In genomic region chr10:26479766-26480492, GRCh38 we compare ENCODE assay signal across 9 cellular contexts. TPM values are rescaled to one million over a fixed set of nuclear protein-coding genes. Genes with fewer than 3 reads are reported as not detected.
A peak's percentile ranks its signal among the peaks of the same experiment; 100 is the strongest.
DNase-seq lines count a peak whose midpoint lies in the region; ATAC-seq and TF ChIP-seq lines count a peak whose summit lies in the region.
"Had no signal": no experiment of that assay in that cellular context is flagged by ENCODE, and none has a peak within 500 bp of the region (broad histone marks: within the 10 kb centered on the region; RNA-seq: fewer than 3 reads in every experiment).

No MANE protein-coding gene starts in this region.

- TF ChIP-seq CTCF in mammary epithelial cell (conservative IDR thresholded peaks at IDR 0.05 in 1 of 2, IDR thresholded peaks at IDR 0.05 in 1 of 2; ENCODE audit: extremely low read depth in 1 of 2, insufficient read depth in 1 of 2, low read depth in 1 of 2, low read length in 2 of 2) = no peak
- TF ChIP-seq CTCF in nephron progenitor cell (IDR thresholded peaks at IDR 0.05) = no peak

- H3K27me3 Mint-ChIP-seq in activated CD8-positive, alpha-beta memory T cell treated with anti-CD3 and anti-CD28 coated beads, Interleukin-2, amount 10 ng/mL, durations not matched to agents 7 days and 5 days = no peaks in the 10 kb centered on the region
- no peaks in the 10 kb centered on the region for H3K27me3 Mint-ChIP-seq in stimulated activated naive CD8-positive, alpha-beta T cell treated with anti-CD3 and anti-CD28 coated beads, Interleukin-15, Interleukin-2, amounts not matched to agents 100 ng/mL and 50 ng/mL, for 24 hours
- H3K27me3 Mint-ChIP-seq in nephron progenitor cell (ENCODE audit: low read depth, poor library complexity) = no peaks in the 10 kb centered on the region

- H3K9me3 ChIP-seq in mammary epithelial cell (replicated peaks; ENCODE audit: insufficient read depth, low read length) = peaks cover 6% of the 10 kb centered on the region

- H3K4me1 ChIP-seq in mammary epithelial cell (ENCODE audit: insufficient read depth, low read length) = no peaks in the 10 kb centered on the region

- no peaks in the 10 kb centered on the region for H3K36me3 ChIP-seq in mammary epithelial cell (ENCODE audit: insufficient read depth, low read length)

- H3K27ac ChIP-seq in mammary epithelial cell (ENCODE audit: insufficient read depth, low read depth, low read length) = no peak overlapping the region

- H3K4me3 Mint-ChIP-seq in activated CD8-positive, alpha-beta memory T cell treated with anti-CD3 and anti-CD28 coated beads, Interleukin-2, amount 10 ng/mL, durations not matched to agents 7 days and 5 days = peak overlapping the region; percentile 57
- peak overlapping the region; percentile 70 for H3K4me3 Mint-ChIP-seq in stimulated activated naive CD8-positive, alpha-beta T cell treated with anti-CD3 and anti-CD28 coated beads, Interleukin-15, Interleukin-2, amounts not matched to agents 100 ng/mL and 50 ng/mL, for 24 hours
- H3K4me3 Mint-ChIP-seq in nephron progenitor cell = no peak overlapping the region

- no peaks in the 10 kb centered on the region for H3K27me3 ChIP-seq in mammary epithelial cell (ENCODE audit: insufficient read depth, low read length)

- in situ Hi-C loops in mammary epithelial cell (cut with MboI; ENCODE audit: low sequenced_read_pairs in 2 of 2) = no loop called here

- peak; percentile 52 for ATAC-seq in activated CD8-positive, alpha-beta memory T cell treated with anti-CD3 and anti-CD28 coated beads, Interleukin-2, amount 10 ng/mL, durations not matched to agents 7 days and 5 days
- peak; percentile 47 for ATAC-seq in HG03378 (IDR thresholded peaks at IDR 0.05; ENCODE audit: unreplicated experiment)

- peaks cover 73% of the 10 kb centered on the region for H3K4me1 Mint-ChIP-seq in activated CD8-positive, alpha-beta memory T cell treated with anti-CD3 and anti-CD28 coated beads, Interleukin-2, amount 10 ng/mL, durations not matched to agents 7 days and 5 days
- H3K4me1 Mint-ChIP-seq in stimulated activated naive CD8-positive, alpha-beta T cell treated with anti-CD3 and anti-CD28 coated beads, Interleukin-15, Interleukin-2, amounts not matched to agents 100 ng/mL and 50 ng/mL, for 24 hours (ENCODE audit: low read depth) = peaks cover 82% of the 10 kb centered on the region
- peaks cover 9% of the 10 kb centered on the region for H3K4me1 Mint-ChIP-seq in nephron progenitor cell

- WGBS in mammary epithelial cell (ENCODE audit: low coverage, missing lambda C conversion rate) = 25% methylated on average over 2 of the region's 6 CpGs

- dilution Hi-C loops in mammary epithelial cell (cut with HindIII; ENCODE audit: low sequenced_read_pairs) = loop anchor here (5.0 kb wide), 1 partner anchor 38 kb away; no protein-coding TSS in a partner anchor

- no peaks in the 10 kb centered on the region for H3K9me3 Mint-ChIP-seq in activated CD8-positive, alpha-beta memory T cell treated with anti-CD3 and anti-CD28 coated beads, Interleukin-2, amount 10 ng/mL, durations not matched to agents 7 days and 5 days (ENCODE audit: low read depth)
- H3K9me3 Mint-ChIP-seq in stimulated activated naive CD8-positive, alpha-beta T cell treated with anti-CD3 and anti-CD28 coated beads, Interleukin-15, Interleukin-2, amounts not matched to agents 100 ng/mL and 50 ng/mL, for 24 hours = no peaks in the 10 kb centered on the region
- H3K9me3 Mint-ChIP-seq in nephron progenitor cell = no peaks in the 10 kb centered on the region

- intact Hi-C loops in mammary epithelial cell (cut with micrococcal nuclease) = no loop called here

- BruUV-seq in mammary epithelial cell (replicated peaks; lab: Mats Ljungman, UMichigan) = no TSS peak

- no peak overlapping the region for H2AFZ ChIP-seq in mammary epithelial cell (ENCODE audit: low read depth, low read length)

- no peak overlapping the region for H3K4me3 ChIP-seq in mammary epithelial cell (replicated peaks in 1 of 3; ENCODE audit: insufficient read depth in 1 of 3, low read depth in 2 of 3, low read length in 3 of 3)

- H3K9ac ChIP-seq in mammary epithelial cell (ENCODE audit: insufficient read depth, low read length) = no peak overlapping the region

- DNase-seq in activated CD8-positive, alpha-beta memory T cell treated with anti-CD3 and anti-CD28 coated beads, Interleukin-2, amount 10 ng/mL, durations not matched to agents 7 days and 5 days = peak; percentile 72
- no peak for DNase-seq in activated CD8-positive, alpha-beta memory T cell treated with anti-CD3 and anti-CD28 coated beads, Interleukin-2, amount 50 U/mL, for 48 hours
- DNase-seq in activated T-cell treated with anti-CD3 and anti-CD28 coated beads, Interleukin-2, amount 50 U/mL, for 48 hours = peak; percentile 53 to 56
- DNase-seq in hippocampal formation (lab: John Stamatoyannopoulos, UW) = no peak
- no peak for DNase-seq in mammary epithelial cell
- DNase-seq in nephron progenitor cell = no peak
- DNase-seq: glutamatergic neuron had no signal

- no peak overlapping the region for H3K4me2 ChIP-seq in mammary epithelial cell (ENCODE audit: insufficient read depth, low read depth, low read length)

- CTCF ChIA-PET in activated CD8-positive, alpha-beta memory T cell treated with anti-CD3 and anti-CD28 coated beads, Interleukin-2, amount 10 ng/mL, durations not matched to agents 7 days and 5 days (lab: Charles Lee) = interaction anchor here (1.3 to 1.9 kb wide), 4 partner anchors 31 to 42 kb away, joined by 5 to 10 read pairs (median 7); partner anchors contain the start of gene APBB1IP
- CTCF ChIA-PET in mammary epithelial cell (lab: Charles Lee; ENCODE audit: low non-redundant PET) = no interaction called here

- no peaks in the 10 kb centered on the region for H3K79me2 ChIP-seq in mammary epithelial cell (ENCODE audit: insufficient read depth, low read length)

- no peaks in the 10 kb centered on the region for H4K20me1 ChIP-seq in mammary epithelial cell (ENCODE audit: insufficient read depth, low read length)

- H3K27ac Mint-ChIP-seq in activated CD8-positive, alpha-beta memory T cell treated with anti-CD3 and anti-CD28 coated beads, Interleukin-2, amount 10 ng/mL, durations not matched to agents 7 days and 5 days = peak overlapping the region; percentile 97
- H3K27ac Mint-ChIP-seq in stimulated activated naive CD8-positive, alpha-beta T cell treated with anti-CD3 and anti-CD28 coated beads, Interleukin-15, Interleukin-2, amounts not matched to agents 100 ng/mL and 50 ng/mL, for 24 hours = peak overlapping the region; percentile 93
- no peak overlapping the region for H3K27ac Mint-ChIP-seq in nephron progenitor cell

- peaks cover 31% of the 10 kb centered on the region for H3K36me3 Mint-ChIP-seq in activated CD8-positive, alpha-beta memory T cell treated with anti-CD3 and anti-CD28 coated beads, Interleukin-2, amount 10 ng/mL, durations not matched to agents 7 days and 5 days
- peaks cover 35% of the 10 kb centered on the region for H3K36me3 Mint-ChIP-seq in stimulated activated naive CD8-positive, alpha-beta T cell treated with anti-CD3 and anti-CD28 coated beads, Interleukin-15, Interleukin-2, amounts not matched to agents 100 ng/mL and 50 ng/mL, for 24 hours (ENCODE audit: low read depth)
- H3K36me3 Mint-ChIP-seq in nephron progenitor cell (ENCODE audit: low read depth) = no peaks in the 10 kb centered on the region

RNA-seq across cellular contexts. Expression of gene APBB1IP, which starts 41.8 kb away (rescaled TPM):
- 10 to 100 TPM; 73.2 to 73.8 TPM for total RNA-seq in activated CD8-positive, alpha-beta memory T cell treated with anti-CD3 and anti-CD28 coated beads, Interleukin-2, amount 10 ng/mL, durations not matched to agents 7 days and 5 days
- not detected for total RNA-seq in mammary epithelial cell
- not detected for polyA plus RNA-seq in mammary epithelial cell
- polyA minus RNA-seq in mammary epithelial cell = not detected

Comparison
In these comparisons a context has a peak if more than half of its experiments do, and no peak if none do; other contexts are left out.
1. DNase-seq: peak in activated CD8-positive, alpha-beta memory T cell treated with anti-CD3 and anti-CD28 coated beads, Interleukin-2, amount 10 ng/mL, durations not matched to agents 7 days and 5 days (single experiment) and activated T-cell treated with anti-CD3 and anti-CD28 coated beads, Interleukin-2, amount 50 U/mL, for 48 hours (2 of 2); none in activated CD8-positive, alpha-beta memory T cell treated with anti-CD3 and anti-CD28 coated beads, Interleukin-2, amount 50 U/mL, for 48 hours (single experiment), hippocampal formation (0 of 2), mammary epithelial cell (single experiment) and nephron progenitor cell (single experiment).
2. RNA of gene APBB1IP, which starts 41.8 kb away (total RNA-seq): 73.2 to 73.8 TPM in activated CD8-positive, alpha-beta memory T cell treated with anti-CD3 and anti-CD28 coated beads, Interleukin-2, amount 10 ng/mL, durations not matched to agents 7 days and 5 days; not detected in mammary epithelial cell; every median in the first group is over 10 times any median in the second.